ENCODE assay signal across 24 cellular contexts in genomic region chr9:130882696-130883225, GRCh38. TPM values are rescaled to one million over a fixed set of nuclear protein-coding genes. Genes with fewer than 3 reads are reported as not detected.
DNase-seq lines count a peak whose midpoint lies in the region; ATAC-seq and TF ChIP-seq lines count a peak whose summit lies in the region.
"Had no signal": no experiment of that assay in that cellular context is flagged by ENCODE, and none has a peak within 500 bp of the region (broad histone marks: within the 10 kb centered on the region; RNA-seq: fewer than 3 reads in every experiment).

No MANE protein-coding gene starts in this region.

- H3K9me3 ChIP-seq in right atrium auricular region (no peaks in the 10 kb centered on the region), mucosa of descending colon (no peaks in the 10 kb centered on the region)
- H3K9me3 ChIP-seq: A549; BE2C; BLaER1 treated with 17β-estradiol and CSF1 and Interleukin-3, amounts not matched to agents 10 nM and 100 nM had no signal

- H3K27ac ChIP-seq in right atrium auricular region (no peak overlapping the region), brain microvascular endothelial cell (peak overlapping the region; percentile 31)
- H3K27ac ChIP-seq: A549; BLaER1 treated with 17β-estradiol and CSF1 and Interleukin-3, amounts not matched to agents 10 nM and 100 nM; GM23248 had no signal

- DNase-seq in Right ventricle myocardium inferior (ENCODE audit: missing footprints) (peak; percentile 52), right atrium auricular region (ENCODE audit: low spot score) (no peak), brain microvascular endothelial cell (no peak), mucosa of descending colon (peak in 1 of 3 donors; percentile 33), NCI-H2196 (lab: John Stamatoyannopoulos, UW; ENCODE audit: unreplicated experiment) (no peak), dermis blood vessel endothelial cell (no peak)
- no peak for DNase-seq in effector CD8-positive, alpha-beta T cell (lab: John Stamatoyannopoulos, UW)
- DNase-seq: 8988T; ACHN; AML-193; BE2C; CD4-positive, alpha-beta T cell; CD8-positive, alpha-beta memory T cell; DMS 273 treated with DMSO at 0.1 percent for 48 hours; DMS79; EL; GDM1; GM23248; H7; HCEC 1CT had no signal

- intact Hi-C loops in Right ventricle myocardium inferior (cut with DNase I), result no loop called here
- intact Hi-C loops in mucosa of descending colon (cut with DNase I, micrococcal nuclease), result no loop called here

- H3K36me3 ChIP-seq in right atrium auricular region, result peaks cover 97% of the 10 kb centered on the region
- H3K36me3 ChIP-seq in brain microvascular endothelial cell (replicated peaks), result peaks cover 100% of the 10 kb centered on the region
- H3K36me3 ChIP-seq in mucosa of descending colon (ENCODE audit: low read depth), result peaks cover 32% of the 10 kb centered on the region

- in situ Hi-C loops in brain microvascular endothelial cell (cut with HindIII; ENCODE audit: low pct_ligation_motif_present, low sequenced_read_pairs), result no loop called here

- ATAC-seq in Right ventricle myocardium inferior (no peak), mucosa of descending colon (peak; percentile 17)
- ATAC-seq: A549, GM12878 had no signal

- H3K4me1 ChIP-seq in right atrium auricular region (peaks cover 0 to 9% of the 10 kb centered on the region in 2 donors), mucosa of descending colon (ENCODE audit: low read depth) (no peaks in the 10 kb centered on the region)
- H3K4me1 ChIP-seq: A549; BE2C; BLaER1 treated with 17β-estradiol and CSF1 and Interleukin-3, amounts not matched to agents 10 nM and 100 nM had no signal

- H3K4me3 ChIP-seq in right atrium auricular region (no peak overlapping the region), brain microvascular endothelial cell (ENCODE audit: low read depth, low read length) (no peak overlapping the region), mucosa of descending colon (no peak overlapping the region)
- H3K4me3 ChIP-seq: A549; BLaER1 treated with 17β-estradiol and CSF1 and Interleukin-3, amounts not matched to agents 10 nM and 100 nM; GM12878; GM23248 had no signal

- no peaks in the 10 kb centered on the region for H3K27me3 ChIP-seq in right atrium auricular region
- H3K27me3 ChIP-seq in brain microvascular endothelial cell (replicated peaks), result no peaks in the 10 kb centered on the region
- H3K27me3 ChIP-seq: BE2C; BLaER1 treated with 17β-estradiol and CSF1 and Interleukin-3, amounts not matched to agents 10 nM and 100 nM had no signal

- no peak for TF ChIP-seq CTCF in right atrium auricular region (IDR thresholded peaks at IDR 0.05)
- TF ChIP-seq CTCF in brain microvascular endothelial cell (IDR thresholded peaks at IDR 0.05; ENCODE audit: low read depth, low read length, missing control alignments), result no peak
- TF ChIP-seq CTCF in mucosa of descending colon (IDR thresholded peaks at IDR 0.05), result no peak

RNA-seq across cellular contexts. Expression of gene QRFP, which starts 13.9 kb away (rescaled TPM):
- total RNA-seq in Right ventricle myocardium inferior (not detected), right atrium auricular region (not detected), mucosa of descending colon (under 1 TPM in 2 of 3 donors, not detected in 1; 0.24 to 0.87 TPM), dermis blood vessel endothelial cell (not detected in 2 replicates)
- total RNA-seq: CD4-positive, alpha-beta T cell; CD8-positive, alpha-beta memory T cell; GM12878; GM23248; H1; H7 had no signal

RNA-seq across cellular contexts. Expression of gene ABL1, which starts 47.7 kb away (rescaled TPM):
- total RNA-seq in Right ventricle myocardium inferior, result 33.0 TPM
- total RNA-seq in right atrium auricular region, result 10 to 100 TPM; 26.3 to 38.9 TPM
- 100 to 1,000 TPM in 1 of 3 donors, 10 to 100 TPM in 2; 86.6 to 147 (median 91.4) TPM for total RNA-seq in mucosa of descending colon
- total RNA-seq in dermis blood vessel endothelial cell, result 42.5 and 68.7 TPM in 2 replicates

RNA-seq across cellular contexts. Expression of gene FIBCD1, which starts 56.3 kb away (rescaled TPM):
- total RNA-seq in Right ventricle myocardium inferior, result 0.57 TPM
- total RNA-seq in right atrium auricular region, result 1 to 10 TPM in 1 of 2 donors, under 1 TPM in 1; 0.20 to 4.6 TPM
- 10 to 100 TPM in 1 of 3 donors, 1 to 10 TPM in 2; 2.6 to 10.7 (median 7.3) TPM for total RNA-seq in mucosa of descending colon
- under 0.01 and 0.05 TPM in 2 replicates for total RNA-seq in dermis blood vessel endothelial cell
- total RNA-seq: CD4-positive, alpha-beta T cell; CD8-positive, alpha-beta memory T cell had no signal
